ENCODE assay signal across 8 cellular contexts in genomic region chr11:46916669-46917108, GRCh38. TPM values are rescaled to one million over a fixed set of nuclear protein-coding genes. Genes with fewer than 3 reads are reported as not detected.
A peak's percentile ranks its signal among the peaks of the same experiment; 100 is the strongest.
DNase-seq lines count a peak whose midpoint lies in the region; ATAC-seq, FAIRE-seq and TF ChIP-seq lines count a peak whose summit lies in the region.

No MANE protein-coding gene starts in this region.

- peaks cover 42% of the 10 kb centered on the region for H3K4me1 ChIP-seq in HUES64 (ENCODE audit: insufficient read depth, low read length)

- peak; percentile 43 for ATAC-seq in activated CD8-positive, alpha-beta T cell treated with anti-CD3 and anti-CD28 coated beads for 36 hours
- no peak for ATAC-seq in GM18907 (IDR thresholded peaks at IDR 0.05; ENCODE audit: unreplicated experiment)
- no peak for ATAC-seq in HG03469 (IDR thresholded peaks at IDR 0.05; ENCODE audit: unreplicated experiment)
- ATAC-seq in GM21717 (IDR thresholded peaks at IDR 0.05; ENCODE audit: unreplicated experiment): no peak

- TF ChIP-seq CTCF in D721Med (IDR thresholded peaks at IDR 0.05; ENCODE audit: insufficient read depth, missing control alignments): peak; percentile 6
- no peak for TF ChIP-seq CTCF in activated CD8-positive, alpha-beta T cell treated with anti-CD3 and anti-CD28 coated beads for 36 hours (IDR thresholded peaks at IDR 0.05)
- TF ChIP-seq CTCF in fibroblast of pulmonary artery (IDR thresholded peaks at IDR 0.05; ENCODE audit: low read length, missing control alignments): peak; percentile 34
- TF ChIP-seq CTCF in nephron (IDR thresholded peaks at IDR 0.05; ENCODE audit: unreplicated experiment in 3 of 3): peak; percentile 36 to 46 (median 38)

- H3K9ac ChIP-seq in HUES64 (ENCODE audit: low read depth, low read length): peak overlapping the region; percentile 63

- no peaks in the 10 kb centered on the region for H3K36me3 ChIP-seq in HUES64 (ENCODE audit: insufficient read depth, low read length)

- H3K27ac Mint-ChIP-seq in activated CD8-positive, alpha-beta T cell treated with anti-CD3 and anti-CD28 coated beads for 36 hours: no peak overlapping the region
- H3K27ac Mint-ChIP-seq in nephron: peak overlapping the region; percentile 93 to 98 (median 94)

- H3K27me3 Mint-ChIP-seq in activated CD8-positive, alpha-beta T cell treated with anti-CD3 and anti-CD28 coated beads for 36 hours: peaks cover 50% of the 10 kb centered on the region
- peaks cover 8% of the 10 kb centered on the region for H3K27me3 Mint-ChIP-seq in nephron (ENCODE audit: low read depth)

- POLR2A ChIA-PET in activated CD8-positive, alpha-beta T cell treated with anti-CD3 and anti-CD28 coated beads for 36 hours (lab: Charles Lee): interaction anchor here (0.9 to 2.3 kb wide), 5 partner anchors 8 to 231 kb away, joined by 3 to 8 read pairs (median 3); partner anchors contain the start of gene CSTPP1

- no peaks in the 10 kb centered on the region for H3K36me3 Mint-ChIP-seq in activated CD8-positive, alpha-beta T cell treated with anti-CD3 and anti-CD28 coated beads for 36 hours (ENCODE audit: low read depth)
- H3K36me3 Mint-ChIP-seq in nephron (ENCODE audit: low read depth): no peaks in the 10 kb centered on the region

- H3K4me1 Mint-ChIP-seq in activated CD8-positive, alpha-beta T cell treated with anti-CD3 and anti-CD28 coated beads for 36 hours (ENCODE audit: low read depth): peaks cover 23% of the 10 kb centered on the region
- H3K4me1 Mint-ChIP-seq in nephron: peaks cover 75% of the 10 kb centered on the region

- intact Hi-C loops in activated CD8-positive, alpha-beta T cell treated with anti-CD3 and anti-CD28 coated beads for 36 hours (cut with micrococcal nuclease): no loop called here

- DNase-seq in D721Med (ENCODE audit: insufficient read length, low spot score) (no peak), fibroblast of pulmonary artery (ENCODE audit: low read depth) (peak; percentile 80)
- peak; percentile 37 for DNase-seq in activated CD8-positive, alpha-beta T cell treated with anti-CD3 and anti-CD28 coated beads for 36 hours

- H3K27ac ChIP-seq in HUES64 (ENCODE audit: low read depth, low read length): no peak overlapping the region; the same call in 1 of the 2 replicates

- H3K9me3 ChIP-seq in HUES64 (ENCODE audit: insufficient read depth, low read depth, low read length): no peaks in the 10 kb centered on the region

- peaks cover 22% of the 10 kb centered on the region for H3K27me3 ChIP-seq in HUES64 (ENCODE audit: insufficient read depth, low read length)

- CTCF ChIA-PET in activated CD8-positive, alpha-beta T cell treated with anti-CD3 and anti-CD28 coated beads for 36 hours (lab: Charles Lee): interaction anchor here (0.7 to 1.8 kb wide), 8 partner anchors 21 to 401 kb away, joined by 3 to 30 read pairs (median 4); partner anchors contain the start of gene CSTPP1

- under 1% methylated on average over 16 of the region's 16 CpGs for WGBS in HUES64

- no peaks in the 10 kb centered on the region for H3K9me3 Mint-ChIP-seq in activated CD8-positive, alpha-beta T cell treated with anti-CD3 and anti-CD28 coated beads for 36 hours
- no peaks in the 10 kb centered on the region for H3K9me3 Mint-ChIP-seq in nephron

- peak overlapping the region; percentile 69 for H3K4me3 Mint-ChIP-seq in activated CD8-positive, alpha-beta T cell treated with anti-CD3 and anti-CD28 coated beads for 36 hours
- H3K4me3 Mint-ChIP-seq in nephron: peak overlapping the region; percentile 89 to 94 (median 92)

- FAIRE-seq in D721Med (lab: Jason Lieb, UNC): no peak

- peak overlapping the region; percentile 67 for H3K4me3 ChIP-seq in HUES64 (ENCODE audit: low read length)
- peak overlapping the region; percentile 55 for H3K4me3 ChIP-seq in fibroblast of pulmonary artery (replicated peaks; ENCODE audit: low read depth, low read length)

RNA-seq across cellular contexts. Expression of gene LRP4, which starts 1.7 kb away (rescaled TPM):
- polyA plus RNA-seq in HUES64 (2013, experiment 1 of 2): 16.1 TPM
- polyA plus RNA-seq in HUES64 (2013, experiment 2 of 2): 19.5 TPM
- under 1 TPM; 0.36 to 0.45 TPM for total RNA-seq in activated CD8-positive, alpha-beta T cell treated with anti-CD3 and anti-CD28 coated beads for 36 hours

RNA-seq across cellular contexts. Expression of gene CSTPP1, which starts 19.9 kb away (rescaled TPM):
- 25.3 TPM for polyA plus RNA-seq in HUES64 (2013, experiment 1 of 2)
- 32.1 TPM for polyA plus RNA-seq in HUES64 (2013, experiment 2 of 2)
- 10 to 100 TPM; 12.8 to 14.4 TPM for total RNA-seq in activated CD8-positive, alpha-beta T cell treated with anti-CD3 and anti-CD28 coated beads for 36 hours
